In genomic region chr6:112480551-112480950, GRCh38 we compare ENCODE assay signal across 18 cellular contexts.
DNase-seq lines count a peak whose midpoint lies in the region; ATAC-seq, FAIRE-seq and TF ChIP-seq lines count a peak whose summit lies in the region.
"Had no signal": no experiment of that assay in that cellular context is flagged by ENCODE, and none has a peak within 500 bp of the region (broad histone marks: within the 10 kb centered on the region; RNA-seq: fewer than 3 reads in every experiment).

No MANE protein-coding gene starts in this region.

- no peak overlapping the region for H3K4me3 ChIP-seq in smooth muscle cell
- H3K4me3 ChIP-seq in OCI-LY7 (ENCODE audit: low read depth, low read length, poor library complexity, severe bottlenecking), result no peak overlapping the region
- H3K4me3 ChIP-seq in right lobe of liver, result no peak overlapping the region
- H3K4me3 ChIP-seq: esophagus muscularis mucosa, heart right ventricle, spleen had no signal

- TF ChIP-seq POLR2A in right lobe of liver (IDR thresholded peaks at IDR 0.05), result no peak

- POLR2A ChIA-PET in OCI-LY7 (lab: Charles Lee), result interaction anchor here (0.6 kb wide), 1 partner anchor 41 kb away, joined by 3 read pairs; no protein-coding TSS in a partner anchor

- 35% methylated on average over 1 of the region's 1 CpG for WGBS in smooth muscle cell (ENCODE audit: low lambda C conversion rate)
- WGBS in right lobe of liver (ENCODE audit: insufficient coverage, low coverage, low lambda C conversion rate, missing lambda C conversion rate), result 46% methylated on average over 1 of the region's 1 CpG

- CTCF ChIA-PET in OCI-LY7 (lab: Charles Lee; ENCODE audit: unreplicated experiment), result no interaction called here

- no peak overlapping the region for H3K9ac ChIP-seq in smooth muscle cell (ENCODE audit: low read depth)

- H3K27me3 ChIP-seq in smooth muscle cell (ENCODE audit: low read depth), result no peaks in the 10 kb centered on the region
- no peaks in the 10 kb centered on the region for H3K27me3 ChIP-seq in right lobe of liver
- H3K27me3 ChIP-seq: esophagus muscularis mucosa, heart right ventricle, spleen had no signal

- H3F3A ChIP-seq in smooth muscle cell (ENCODE audit: low read depth), result no peaks in the 10 kb centered on the region

- H3K4me2 ChIP-seq in smooth muscle cell (no peak overlapping the region), OCI-LY7 (ENCODE audit: low read length) (no peak overlapping the region)

- no peak for ATAC-seq in right lobe of liver
- ATAC-seq: heart right ventricle had no signal

- H3K27ac ChIP-seq in epithelial cell of prostate, result no peak overlapping the region
- peak overlapping the region; percentile 73 for H3K27ac ChIP-seq in smooth muscle cell (ENCODE audit: low read depth)
- no peak overlapping the region for H3K27ac ChIP-seq in OCI-LY7 (ENCODE audit: low read depth, low read length, poor library complexity, severe bottlenecking)
- H3K27ac ChIP-seq in right lobe of liver, result no peak overlapping the region
- H3K27ac ChIP-seq: esophagus muscularis mucosa, heart right ventricle, spleen had no signal

- no peaks in the 10 kb centered on the region for H3K9me2 ChIP-seq in OCI-LY7 (ENCODE audit: insufficient read depth, low read length)

- H4K20me1 ChIP-seq in smooth muscle cell (ENCODE audit: low read depth) (no peaks in the 10 kb centered on the region), OCI-LY7 (ENCODE audit: insufficient read depth, low read length) (no peaks in the 10 kb centered on the region)

- H2AFZ ChIP-seq in smooth muscle cell (ENCODE audit: low read depth), result no peak overlapping the region
- no peak overlapping the region for H2AFZ ChIP-seq in OCI-LY7 (ENCODE audit: low read length)

- FAIRE-seq in RCC 7860 (lab: Jason Lieb, UNC), result no peak
- FAIRE-seq: GM12892 had no signal

- H3K9me3 ChIP-seq in smooth muscle cell (replicated peaks; ENCODE audit: low read depth) (no peaks in the 10 kb centered on the region), OCI-LY7 (ENCODE audit: low read length) (no peaks in the 10 kb centered on the region), right lobe of liver (no peaks in the 10 kb centered on the region)
- H3K9me3 ChIP-seq: esophagus muscularis mucosa, heart right ventricle, spleen had no signal

- H3K4me1 ChIP-seq in smooth muscle cell (ENCODE audit: low read depth) (no peaks in the 10 kb centered on the region), OCI-LY7 (ENCODE audit: insufficient read depth, low read length, poor library complexity, severe bottlenecking) (no peaks in the 10 kb centered on the region), right lobe of liver (no peaks in the 10 kb centered on the region)
- H3K4me1 ChIP-seq: esophagus muscularis mucosa, spleen had no signal

- BruUV-seq in OCI-LY7 (replicated peaks; lab: Mats Ljungman, UMichigan), result no TSS peak

- intact Hi-C loops in OCI-LY7 (cut with micrococcal nuclease; ENCODE audit: unreplicated experiment), result no loop called here
- intact Hi-C loops in right lobe of liver (cut with DNase I), result no loop called here

- peak; percentile 7 for DNase-seq in H4 (ENCODE audit: low spot score)
- peak; percentile 18 for DNase-seq in RCC 7860 (ENCODE audit: low spot score)
- DNase-seq in epithelial cell of prostate (ENCODE audit: low read depth, low spot score), result peak; percentile 26
- DNase-seq in smooth muscle cell (lab: John Stamatoyannopoulos, UW; ENCODE audit: unreplicated experiment), result no peak
- no peak for DNase-seq in OCI-LY7 (ENCODE audit: low spot score)
- no peak for DNase-seq in right lobe of liver
- no peak for DNase-seq in NCI-H510A treated with DMSO at 0.1 percent for 48 hours (lab: John Stamatoyannopoulos, UW)
- DNase-seq: activated naive CD8-positive, alpha-beta T cell treated with anti-CD3 and anti-CD28 coated beads for 36 hours; GF-D8; heart right ventricle; immature natural killer cell; naive B cell; NCI-H187 treated with DMSO at 0.1 percent for 48 hours; spleen; stimulated activated CD8-positive, alpha-beta memory T cell treated with anti-CD3 and anti-CD28 coated beads, Interleukin-4, amount 100 ng/mL, for 48 hours; T-helper 9 cell had no signal

- TF ChIP-seq CTCF in smooth muscle cell (IDR thresholded peaks at IDR 0.05; ENCODE audit: borderline replicate concordance, insufficient read depth, poor library complexity, severe bottlenecking) (no peak), OCI-LY7 (conservative IDR thresholded peaks at IDR 0.05; ENCODE audit: low read length) (no peak), right lobe of liver (IDR thresholded peaks at IDR 0.05) (no peak)

- H3K79me2 ChIP-seq in smooth muscle cell (ENCODE audit: low read depth) (no peaks in the 10 kb centered on the region), OCI-LY7 (ENCODE audit: insufficient read depth, low read depth, low read length) (no peaks in the 10 kb centered on the region)

- H3K36me3 ChIP-seq in smooth muscle cell (ENCODE audit: low read depth), result no peaks in the 10 kb centered on the region
- H3K36me3 ChIP-seq in OCI-LY7 (ENCODE audit: insufficient read depth, low read length), result no peaks in the 10 kb centered on the region
- H3K36me3 ChIP-seq in right lobe of liver, result no peaks in the 10 kb centered on the region
- H3K36me3 ChIP-seq: esophagus muscularis mucosa, heart right ventricle, spleen had no signal

Comparison
In these comparisons a context has a peak if more than half of its experiments do, and no peak if none do; other contexts are left out.
1. DNase-seq: peak in H4 (single experiment), RCC 7860 (single experiment) and epithelial cell of prostate (single experiment); none in smooth muscle cell (single experiment), OCI-LY7 (single experiment), right lobe of liver (0 of 3) and NCI-H510A treated with DMSO at 0.1 percent for 48 hours (single experiment).